ENCODE assay signal across 18 cellular contexts in the genomic region with DNA sequence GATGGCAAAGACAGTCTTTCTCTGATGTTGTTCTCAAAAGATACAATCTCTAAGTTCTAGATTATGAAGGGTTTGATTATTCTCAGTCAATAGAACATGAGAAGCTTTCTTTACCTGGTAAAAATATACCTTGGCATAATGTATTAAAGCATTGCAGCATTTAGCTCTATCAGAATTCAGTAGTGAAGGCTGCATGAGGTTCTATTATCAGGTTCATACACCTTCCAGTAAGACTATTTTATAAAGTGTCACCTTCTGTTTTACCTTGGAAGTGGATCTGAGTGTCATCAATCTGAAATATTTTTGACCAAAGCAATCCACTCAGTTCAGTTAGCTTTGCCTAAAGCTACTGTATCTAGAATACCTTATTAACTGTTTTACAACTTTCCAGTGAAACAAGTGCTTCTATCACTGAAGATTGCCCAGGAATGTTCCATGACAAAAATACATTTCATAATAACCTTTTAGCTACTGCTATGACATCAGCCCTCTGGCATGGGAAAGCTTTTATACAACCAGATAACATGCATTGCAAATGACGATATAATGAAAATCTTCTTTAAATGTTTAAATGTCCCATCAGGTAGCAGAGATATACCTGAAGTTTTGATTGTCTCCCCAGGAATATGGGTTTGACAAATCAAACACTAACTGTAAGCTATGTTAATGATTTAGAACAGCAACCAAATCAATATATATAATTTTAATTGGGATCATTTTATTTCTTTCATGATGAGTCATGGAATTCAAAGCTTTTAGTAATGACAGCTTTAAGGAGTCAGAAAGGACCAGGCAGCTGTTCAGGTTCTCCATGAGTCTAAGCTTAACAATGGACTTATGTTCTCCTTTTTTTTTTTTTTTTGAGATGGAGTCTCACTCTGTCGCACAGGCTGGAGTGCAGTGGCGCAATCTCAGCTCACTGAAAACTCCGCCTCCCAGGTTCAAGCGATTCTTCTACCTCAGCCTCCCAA.
"Had no signal": no experiment of that assay in that cellular context is flagged by ENCODE, and none has a peak within 500 bp of the region (broad histone marks: within the 10 kb centered on the region; RNA-seq: fewer than 3 reads in every experiment).

No MANE protein-coding gene starts in this region.

- H3K4me1 Mint-ChIP-seq: activated B cell treated with CpG ODN at 0.5 μM for 24 hours; activated CD4-positive, alpha-beta T cell treated with anti-CD3 and anti-CD28 coated beads, Interleukin-2, amount 10 ng/mL, durations not matched to agents 7 days and 5 days; brain; immature natural killer cell; memory B cell; natural killer cell had no signal

- H3K4me1 ChIP-seq: prostate gland had no signal

- H3K36me3 ChIP-seq: prostate gland had no signal

- H3K27ac ChIP-seq: prostate gland had no signal

- H3K4me3 ChIP-seq: prostate gland had no signal

- H3K9me3 ChIP-seq: prostate gland had no signal

- H3K4me3 Mint-ChIP-seq: activated B cell treated with CpG ODN at 0.5 μM for 24 hours; activated CD4-positive, alpha-beta T cell treated with anti-CD3 and anti-CD28 coated beads, Interleukin-2, amount 10 ng/mL, durations not matched to agents 7 days and 5 days; brain; immature natural killer cell; memory B cell; natural killer cell; T-helper 1 cell treated with Interleukin-12 subunit alpha and Interleukin-12 subunit beta and Interleukin-4 antibody, amounts not matched to agents 30 μg/mL and 1 μg/mL, for 36 hours; type B pancreatic cell had no signal

- H3K27ac Mint-ChIP-seq: activated B cell treated with CpG ODN at 0.5 μM for 24 hours; activated CD4-positive, alpha-beta T cell treated with anti-CD3 and anti-CD28 coated beads, Interleukin-2, amount 10 ng/mL, durations not matched to agents 7 days and 5 days; brain; immature natural killer cell; memory B cell; natural killer cell; T-helper 1 cell treated with Interleukin-12 subunit alpha and Interleukin-12 subunit beta and Interleukin-4 antibody, amounts not matched to agents 30 μg/mL and 1 μg/mL, for 36 hours; type B pancreatic cell had no signal

- ATAC-seq: left colon, natural killer cell, sciatic nerve had no signal

- H3K9me3 Mint-ChIP-seq: activated B cell treated with CpG ODN at 0.5 μM for 24 hours; activated CD4-positive, alpha-beta T cell treated with anti-CD3 and anti-CD28 coated beads, Interleukin-2, amount 10 ng/mL, durations not matched to agents 7 days and 5 days; brain; immature natural killer cell; memory B cell; T-helper 1 cell treated with Interleukin-12 subunit alpha and Interleukin-12 subunit beta and Interleukin-4 antibody, amounts not matched to agents 30 μg/mL and 1 μg/mL, for 36 hours; type B pancreatic cell had no signal

- DNase-seq: activated B cell treated with CpG ODN at 0.5 μM for 24 hours; activated CD4-positive, alpha-beta T cell treated with anti-CD3 and anti-CD28 coated beads, Interleukin-2, amount 10 ng/mL, durations not matched to agents 7 days and 5 days; activated naive CD4-positive, alpha-beta T cell treated with anti-CD3 and anti-CD28 coated beads, Interleukin-2, amount 50 U/mL, for 16 hours; activated T-cell treated with anti-CD3 and anti-CD28 coated beads for 4 hours; amniotic stem cell; immature natural killer cell; left colon; natural killer cell; nucleus accumbens; stimulated activated CD4-positive, alpha-beta T cell treated with anti-CD3 and anti-CD28 coated beads, Interleukin-12 subunit alpha, Interleukin-12 subunit beta, amount 100 ng/mL, for 4 hours; stimulated activated naive CD4-positive, alpha-beta T cell; substantia nigra had no signal

- H3K27me3 Mint-ChIP-seq: activated B cell treated with CpG ODN at 0.5 μM for 24 hours; activated CD4-positive, alpha-beta T cell treated with anti-CD3 and anti-CD28 coated beads, Interleukin-2, amount 10 ng/mL, durations not matched to agents 7 days and 5 days; memory B cell; type B pancreatic cell had no signal

- H3K36me3 Mint-ChIP-seq: brain, immature natural killer cell, memory B cell, natural killer cell, type B pancreatic cell had no signal
